ENCODE assay signal across 2 cellular contexts in the genomic region with DNA sequence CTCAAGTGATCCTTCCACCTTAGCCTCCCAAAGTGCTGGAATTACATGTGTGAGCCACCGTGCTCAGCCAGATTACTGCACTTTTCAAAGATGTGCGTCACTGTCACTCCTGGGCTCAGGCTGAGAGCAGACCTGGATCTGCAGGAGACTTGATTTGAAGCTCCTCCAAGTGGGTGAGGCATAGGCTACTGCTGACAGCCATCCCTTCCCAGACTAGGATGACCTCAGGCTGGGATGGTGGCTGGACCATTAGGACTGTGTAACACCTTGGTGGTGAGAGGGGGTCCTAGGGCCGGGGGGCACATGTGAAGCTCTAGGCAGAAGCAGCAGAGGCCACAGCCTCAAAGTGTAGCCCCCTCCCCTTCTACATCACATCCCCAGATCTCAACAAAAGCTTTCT.
TF ChIP-seq lines count a peak whose summit lies in the region.

No MANE protein-coding gene starts in this region.

TF ChIP-seq in A549, 52 proteins besides CTCF, POLR2A, EP300 and RAD21:
- no peak for TF ChIP-seq BHLHE40 (IDR thresholded peaks at IDR 0.05; ENCODE audit: low read depth, low read length)
- TF ChIP-seq, protein P1, sequence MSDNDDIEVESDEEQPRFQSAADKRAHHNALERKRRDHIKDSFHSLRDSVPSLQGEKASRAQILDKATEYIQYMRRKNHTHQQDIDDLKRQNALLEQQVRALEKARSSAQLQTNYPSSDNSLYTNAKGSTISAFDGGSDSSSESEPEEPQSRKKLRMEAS (IDR thresholded peaks at IDR 0.05): no peak
- TF ChIP-seq CHD4 (IDR thresholded peaks at IDR 0.05; ENCODE audit: borderline replicate concordance): no peak
- no peak for TF ChIP-seq FOXS1 (CRISPR knock-in tag; IDR thresholded peaks at IDR 0.05)
- no peak for TF ChIP-seq RCOR1 (IDR thresholded peaks at IDR 0.05; ENCODE audit: low read depth, low read length)
- TF ChIP-seq NFE2L2 (conservative IDR thresholded peaks at IDR 0.05; ENCODE audit: low read length): no peak
- no peak for TF ChIP-seq FOSB (CRISPR knock-in tag; IDR thresholded peaks at IDR 0.05)
- no peak for TF ChIP-seq CBX8 (IDR thresholded peaks at IDR 0.05)
- TF ChIP-seq JUN (IDR thresholded peaks at IDR 0.05): no peak
- TF ChIP-seq PHF8 (IDR thresholded peaks at IDR 0.05; ENCODE audit: borderline replicate concordance, low read depth): no peak
- TF ChIP-seq, protein P2, sequence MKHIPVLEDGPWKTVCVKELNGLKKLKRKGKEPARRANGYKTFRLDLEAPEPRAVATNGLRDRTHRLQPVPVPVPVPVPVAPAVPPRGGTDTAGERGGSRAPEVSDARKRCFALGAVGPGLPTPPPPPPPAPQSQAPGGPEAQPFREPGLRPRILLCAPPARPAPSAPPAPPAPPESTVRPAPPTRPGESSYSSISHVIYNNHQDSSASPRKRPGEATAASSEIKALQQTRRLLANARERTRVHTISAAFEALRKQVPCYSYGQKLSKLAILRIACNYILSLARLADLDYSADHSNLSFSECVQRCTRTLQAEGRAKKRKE (CRISPR knock-in tag; IDR thresholded peaks at IDR 0.05; ENCODE audit: low read depth): no peak
- no peak for TF ChIP-seq NR3C1 (IDR thresholded peaks at IDR 0.05)
- no peak for TF ChIP-seq ELK1 (IDR thresholded peaks at IDR 0.05; ENCODE audit: low read depth, low read length)
- TF ChIP-seq, protein P3, sequence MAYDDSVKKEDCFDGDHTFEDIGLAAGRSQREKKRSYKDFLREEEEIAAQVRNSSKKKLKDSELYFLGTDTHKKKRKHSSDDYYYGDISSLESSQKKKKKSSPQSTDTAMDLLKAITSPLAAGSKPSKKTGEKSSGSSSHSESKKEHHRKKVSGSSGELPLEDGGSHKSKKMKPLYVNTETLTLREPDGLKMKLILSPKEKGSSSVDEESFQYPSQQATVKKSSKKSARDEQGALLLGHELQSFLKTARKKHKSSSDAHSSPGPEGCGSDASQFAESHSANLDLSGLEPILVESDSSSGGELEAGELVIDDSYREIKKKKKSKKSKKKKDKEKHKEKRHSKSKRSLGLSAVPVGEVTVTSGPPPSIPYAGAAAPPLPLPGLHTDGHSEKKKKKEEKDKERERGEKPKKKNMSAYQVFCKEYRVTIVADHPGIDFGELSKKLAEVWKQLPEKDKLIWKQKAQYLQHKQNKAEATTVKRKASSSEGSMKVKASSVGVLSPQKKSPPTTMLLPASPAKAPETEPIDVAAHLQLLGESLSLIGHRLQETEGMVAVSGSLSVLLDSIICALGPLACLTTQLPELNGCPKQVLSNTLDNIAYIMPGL (CRISPR knock-in tag; IDR thresholded peaks at IDR 0.05; ENCODE audit: borderline replicate concordance): no peak
- no peak for TF ChIP-seq RARB (CRISPR knock-in tag; IDR thresholded peaks at IDR 0.05)
- TF ChIP-seq, protein P4, sequence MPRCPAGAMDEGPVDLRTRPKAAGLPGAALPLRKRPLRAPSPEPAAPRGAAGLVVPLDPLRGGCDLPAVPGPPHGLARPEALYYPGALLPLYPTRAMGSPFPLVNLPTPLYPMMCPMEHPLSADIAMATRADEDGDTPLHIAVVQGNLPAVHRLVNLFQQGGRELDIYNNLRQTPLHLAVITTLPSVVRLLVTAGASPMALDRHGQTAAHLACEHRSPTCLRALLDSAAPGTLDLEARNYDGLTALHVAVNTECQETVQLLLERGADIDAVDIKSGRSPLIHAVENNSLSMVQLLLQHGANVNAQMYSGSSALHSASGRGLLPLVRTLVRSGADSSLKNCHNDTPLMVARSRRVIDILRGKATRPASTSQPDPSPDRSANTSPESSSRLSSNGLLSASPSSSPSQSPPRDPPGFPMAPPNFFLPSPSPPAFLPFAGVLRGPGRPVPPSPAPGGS (IDR thresholded peaks at IDR 0.05): no peak
- no peak for TF ChIP-seq SREBF2 (IDR thresholded peaks at IDR 0.05)
- TF ChIP-seq TFCP2L1 (CRISPR knock-in tag; IDR thresholded peaks at IDR 0.05): no peak
TF ChIP-seq in A549: peak in this region for 0.

TF ChIP-seq in H1, 55 proteins besides CTCF, POLR2A, EP300 and RAD21:
- no peak for TF ChIP-seq SP4 (IDR thresholded peaks at IDR 0.05; ENCODE audit: low read length)
- TF ChIP-seq JUN (IDR thresholded peaks at IDR 0.05; ENCODE audit: low read depth, low read length): no peak
- TF ChIP-seq RXRA (IDR thresholded peaks at IDR 0.05; ENCODE audit: insufficient read depth, low read depth, low read length): no peak
- no peak for TF ChIP-seq HDAC2 (IDR thresholded peaks at IDR 0.05; ENCODE audit: borderline replicate concordance in 1 of 2, low read depth in 2 of 2, low read length in 2 of 2)
- no peak for TF ChIP-seq PHF8 (conservative IDR thresholded peaks at IDR 0.05; ENCODE audit: low read depth, low read length)
- no peak for TF ChIP-seq GABPA (IDR thresholded peaks at IDR 0.05; ENCODE audit: borderline replicate concordance, insufficient read depth, low read length)
- TF ChIP-seq RNF2 (IDR thresholded peaks at IDR 0.05; ENCODE audit: borderline replicate concordance, low read depth, low read length, missing control alignments, poor library complexity, severe bottlenecking): no peak
